Comparison of ENCODE assay signal across 11 cellular contexts in genomic region chr1:220887868-220888664, GRCh38. TPM values are rescaled to one million over a fixed set of nuclear protein-coding genes. Genes with fewer than 3 reads are reported as not detected.
DNase-seq lines count a peak whose midpoint lies in the region; FAIRE-seq and TF ChIP-seq lines count a peak whose summit lies in the region.
"Had no signal": no experiment of that assay in that cellular context is flagged by ENCODE, and none has a peak within 500 bp of the region (broad histone marks: within the 10 kb centered on the region; RNA-seq: fewer than 3 reads in every experiment).

No MANE protein-coding gene starts in this region.

- H3K36me3 ChIP-seq in mesodermal cell (ENCODE audit: control insufficient read depth, insufficient read depth, low read length) (peaks cover 4% of the 10 kb centered on the region), tibial artery (peaks cover 26 to 30% (median 30%) of the 10 kb centered on the region in 3 donors)

- intact Hi-C loops in tibial artery (cut with DNase I; ENCODE audit: low total_unique reads) = no loop called here

- peaks cover 0 to 31% of the 10 kb centered on the region in 2 donors for H3K27me3 ChIP-seq in tibial artery

- peak; percentile 22 for DNase-seq in NCI-H748 (lab: John Stamatoyannopoulos, UW; ENCODE audit: unreplicated experiment)
- DNase-seq in NCI-H748 treated with DMSO at 0.1 percent for 48 hours (lab: John Stamatoyannopoulos, UW) = no peak
- no peak for DNase-seq in coronary artery (ENCODE audit: low spot score)
- DNase-seq in tibial artery = no peak
- no peak for DNase-seq in NCI-H2107 (lab: John Stamatoyannopoulos, UW)
- DNase-seq in cerebellum (ENCODE audit: low spot score) = no peak
- DNase-seq in GM12892 (ENCODE audit: insufficient read length) = no peak
- DNase-seq: dermis blood vessel endothelial cell, IMR-90 had no signal

- H3K4me3 ChIP-seq in coronary artery = peak overlapping the region; percentile 64
- H3K4me3 ChIP-seq in mesodermal cell (ENCODE audit: extremely low read depth, insufficient read depth, low read length, poor library complexity, severe bottlenecking) = peak overlapping the region; percentile 18
- peak overlapping the region; percentile 30 to 42 for H3K4me3 ChIP-seq in tibial artery
- H3K4me3 ChIP-seq: A549 had no signal

- no peak for TF ChIP-seq CTCF in coronary artery (IDR thresholded peaks at IDR 0.05)
- no peak for TF ChIP-seq CTCF in tibial artery (IDR thresholded peaks at IDR 0.05)

- FAIRE-seq in GM12892 (lab: Jason Lieb, UNC) = no peak
- FAIRE-seq: A549 had no signal

- peaks cover 13% of the 10 kb centered on the region for H3K4me1 ChIP-seq in mesodermal cell (ENCODE audit: control insufficient read depth, insufficient read depth, low read length, poor library complexity, severe bottlenecking)
- H3K4me1 ChIP-seq in tibial artery = peaks cover 0 to 19% (median 11%) of the 10 kb centered on the region in 4 donors
- H3K4me1 ChIP-seq: A549 had no signal

- H3K9me3 ChIP-seq in mesodermal cell (ENCODE audit: control insufficient read depth, low read length) (no peaks in the 10 kb centered on the region), tibial artery (no peaks in the 10 kb centered on the region)
- H3K9me3 ChIP-seq: A549 had no signal

- WGBS in mesodermal cell (ENCODE audit: insufficient coverage in 2 of 2), 2 experiments = 2 to 3% methylated on average over 13 to 21 of the region's 30 CpGs

- no peak for TF ChIP-seq POLR2A in GM12892 (IDR thresholded peaks at IDR 0.05; ENCODE audit: low read depth, low read length)

- H3K27ac ChIP-seq in coronary artery = no peak overlapping the region
- no peak overlapping the region for H3K27ac ChIP-seq in mesodermal cell (ENCODE audit: low read depth, low read length, severe bottlenecking)
- no peak overlapping the region for H3K27ac ChIP-seq in tibial artery
- H3K27ac ChIP-seq: A549 had no signal

RNA-seq across cellular contexts. Expression of gene HLX, which starts 8.8 kb away (rescaled TPM):
- polyA plus RNA-seq in mesodermal cell (2013, experiment 1 of 2) = 9.6 TPM
- 13.6 TPM for polyA plus RNA-seq in mesodermal cell (2013, experiment 2 of 2)
- 1.00 TPM for total RNA-seq in cerebellum
- polyA plus RNA-seq in GM12892 (2012; ENCODE audit: missing spikeins) = not detected
